12 cellular contexts compared by ENCODE assay signal in genomic region chr1:158002630-158003408, GRCh38. TPM values are rescaled to one million over a fixed set of nuclear protein-coding genes. Genes with fewer than 3 reads are reported as not detected.
DNase-seq lines count a peak whose midpoint lies in the region; TF ChIP-seq lines count a peak whose summit lies in the region.
"Had no signal": no experiment of that assay in that cellular context is flagged by ENCODE, and none has a peak within 500 bp of the region (broad histone marks: within the 10 kb centered on the region; RNA-seq: fewer than 3 reads in every experiment).

No MANE protein-coding gene starts in this region.

- 12% methylated on average over 14 of the region's 14 CpGs for WGBS in smooth muscle cell (ENCODE audit: low lambda C conversion rate)

- no peaks in the 10 kb centered on the region for H3K9me3 ChIP-seq in ascending aorta
- H3K9me3 ChIP-seq in iPS-18a (ENCODE audit: control insufficient read depth, low read depth, low read length) = no peaks in the 10 kb centered on the region
- H3K9me3 ChIP-seq in smooth muscle cell (replicated peaks; ENCODE audit: low read depth) = no peaks in the 10 kb centered on the region
- no peaks in the 10 kb centered on the region for H3K9me3 ChIP-seq in CD4-positive, alpha-beta memory T cell (ENCODE audit: control insufficient read depth in 1 of 2, low read length in 2 of 2)
- H3K9me3 ChIP-seq: ovary had no signal

- POLR2A ChIA-PET in GM10248 (lab: Yijun Ruan, JAX) = no interaction called here
- POLR2A ChIA-PET in CD4-positive, alpha-beta memory T cell (lab: Charles Lee; ENCODE audit: partially characterized antibody) = no interaction called here

- H3K79me2 ChIP-seq in smooth muscle cell (ENCODE audit: low read depth) = peaks cover 87% of the 10 kb centered on the region

- H3K4me1 ChIP-seq in ascending aorta (peaks cover 56 to 90% of the 10 kb centered on the region in 2 donors), iPS-18a (ENCODE audit: control insufficient read depth, low read depth, low read length) (peaks cover 29% of the 10 kb centered on the region), smooth muscle cell (ENCODE audit: low read depth) (peaks cover 79% of the 10 kb centered on the region)
- no peaks in the 10 kb centered on the region for H3K4me1 ChIP-seq in CD4-positive, alpha-beta memory T cell (ENCODE audit: insufficient read depth, low read length)

- H4K20me1 ChIP-seq in smooth muscle cell (ENCODE audit: low read depth) = peaks cover 71% of the 10 kb centered on the region

- H3K36me3 Mint-ChIP-seq in CD4-positive, alpha-beta memory T cell = no peaks in the 10 kb centered on the region

- no peak overlapping the region for H3K4me3 ChIP-seq in H7 (ENCODE audit: insufficient read depth, low read depth, low read length)
- H3K4me3 ChIP-seq in ascending aorta = peak overlapping the region in 1 of 2 donors; percentile 30
- H3K4me3 ChIP-seq in iPS-18a (ENCODE audit: low read length) = no peak overlapping the region
- H3K4me3 ChIP-seq in smooth muscle cell = peak overlapping the region; percentile 20
- no peak overlapping the region for H3K4me3 ChIP-seq in CD4-positive, alpha-beta memory T cell (ENCODE audit: low read length in 2 of 2)
- H3K4me3 ChIP-seq: ovary had no signal

- H3K36me3 ChIP-seq in H7 (replicated peaks; ENCODE audit: control insufficient read depth, insufficient read depth, low read length) (no peaks in the 10 kb centered on the region; the same call in 1 of the 2 replicates), ascending aorta (no peaks in the 10 kb centered on the region), iPS-18a (ENCODE audit: control insufficient read depth, low read depth, low read length) (no peaks in the 10 kb centered on the region), smooth muscle cell (ENCODE audit: low read depth) (no peaks in the 10 kb centered on the region)
- no peaks in the 10 kb centered on the region for H3K36me3 ChIP-seq in CD4-positive, alpha-beta memory T cell (ENCODE audit: insufficient read depth, low read length)
- H3K36me3 ChIP-seq: ovary had no signal

- TF ChIP-seq CTCF in ascending aorta (IDR thresholded peaks at IDR 0.05) (no peak), smooth muscle cell (IDR thresholded peaks at IDR 0.05; ENCODE audit: borderline replicate concordance, insufficient read depth, poor library complexity, severe bottlenecking) (no peak), GM10248 (IDR thresholded peaks at IDR 0.05; ENCODE audit: control extremely low read depth, extremely low read depth, low read depth, missing control alignments) (no peak)

- H3K9me3 Mint-ChIP-seq in CD4-positive, alpha-beta memory T cell = no peaks in the 10 kb centered on the region
- H3K9me3 Mint-ChIP-seq: activated T-helper 2 cell treated with anti-CD3 and anti-CD28 coated beads, Interferon-gamma antibody, Interleukin-2, Interleukin-4, amounts not matched to agents 10 μg/mL and 5 μg/mL and 100 μg/mL, durations not matched to agents 14 hours and 24 hours and 36 hours had no signal

- no peaks in the 10 kb centered on the region for H3K4me1 Mint-ChIP-seq in CD4-positive, alpha-beta memory T cell

- DNase-seq in H7 (peak; percentile 60), ascending aorta (ENCODE audit: low spot score in 2 of 2) (no peak), smooth muscle cell (lab: John Stamatoyannopoulos, UW; ENCODE audit: unreplicated experiment) (no peak), GM10248 (ENCODE audit: extremely low spot score) (no peak), NCI-H2081 (lab: John Stamatoyannopoulos, UW) (no peak)
- DNase-seq in activated CD8-positive, alpha-beta memory T cell treated with anti-CD3 and anti-CD28 coated beads, Interleukin-2, amount 50 U/mL, for 4 hours = no peak
- no peak for DNase-seq in CD4-positive, alpha-beta memory T cell
- DNase-seq: NCI-H1092 treated with DMSO at 0.1 percent for 48 hours; ovary; stimulated activated CD8-positive, alpha-beta memory T cell treated with anti-CD3 and anti-CD28 coated beads, Interleukin-4, amount 100 ng/mL, for 48 hours had no signal

- peaks cover 5 to 28% of the 10 kb centered on the region in 2 donors for H3K27me3 Mint-ChIP-seq in CD4-positive, alpha-beta memory T cell

- peak overlapping the region; percentile 82 for H3K4me2 ChIP-seq in smooth muscle cell

- peaks cover 39% of the 10 kb centered on the region for H3F3A ChIP-seq in smooth muscle cell (ENCODE audit: low read depth)

- H3K27ac Mint-ChIP-seq in CD4-positive, alpha-beta memory T cell = no peak overlapping the region
- H3K27ac Mint-ChIP-seq: activated T-helper 2 cell treated with anti-CD3 and anti-CD28 coated beads, Interferon-gamma antibody, Interleukin-2, Interleukin-4, amounts not matched to agents 10 μg/mL and 5 μg/mL and 100 μg/mL, durations not matched to agents 14 hours and 24 hours and 36 hours had no signal

- intact Hi-C loops in ascending aorta (cut with DNase I) = no loop called here
- intact Hi-C loops in CD4-positive, alpha-beta memory T cell (cut with micrococcal nuclease) = no loop called here

- H3K27ac ChIP-seq in ascending aorta (peak overlapping the region; percentile 92 to 99), iPS-18a (ENCODE audit: low read length) (peak overlapping the region; percentile 4), smooth muscle cell (ENCODE audit: low read depth) (peak overlapping the region; percentile 96)
- H3K27ac ChIP-seq in CD4-positive, alpha-beta memory T cell (ENCODE audit: low read depth, low read length) = no peak overlapping the region

- H3K27me3 ChIP-seq in H7 (ENCODE audit: control insufficient read depth, insufficient read depth, low read length) (no peaks in the 10 kb centered on the region), ascending aorta (no peaks in the 10 kb centered on the region), iPS-18a (ENCODE audit: control insufficient read depth, insufficient read depth, low read length) (no peaks in the 10 kb centered on the region), smooth muscle cell (ENCODE audit: low read depth) (no peaks in the 10 kb centered on the region)
- no peaks in the 10 kb centered on the region for H3K27me3 ChIP-seq in CD4-positive, alpha-beta memory T cell (ENCODE audit: insufficient read depth, low read length)
- H3K27me3 ChIP-seq: ovary had no signal

- H3K9ac ChIP-seq in iPS-18a (ENCODE audit: low read length) (peak overlapping the region; percentile 19), smooth muscle cell (ENCODE audit: low read depth) (peak overlapping the region; percentile 56)

- CTCF ChIA-PET in GM10248 (lab: Yijun Ruan, JAX) = interaction anchor here (1.8 kb wide), 1 partner anchor 11 kb away, joined by 8 read pairs; no protein-coding TSS in a partner anchor
- CTCF ChIA-PET in CD4-positive, alpha-beta memory T cell (lab: Charles Lee; ENCODE audit: partially characterized antibody) = no interaction called here

- no peak overlapping the region for H2AFZ ChIP-seq in smooth muscle cell (ENCODE audit: low read depth)

- H3K4me3 Mint-ChIP-seq in CD4-positive, alpha-beta memory T cell = no peak overlapping the region

RNA-seq across cellular contexts. Expression of gene KIRREL1, which starts 9.4 kb away (rescaled TPM):
- 48.2 and 56.5 TPM in 2 replicates for total RNA-seq in H7 (2014; rRNA removed; shearing (Covaris generic))
- total RNA-seq in ascending aorta (114 TPM), smooth muscle cell (58.4 and 66.6 TPM in 2 replicates)
- 40.9 and 41.2 TPM in 2 replicates for polyA plus RNA-seq in smooth muscle cell
- total RNA-seq in CD4-positive, alpha-beta memory T cell = not detected
- polyA plus RNA-seq in CD4-positive, alpha-beta memory T cell = not detected
- total RNA-seq: activated T-helper 2 cell treated with anti-CD3 and anti-CD28 coated beads, Interferon-gamma antibody, Interleukin-2, Interleukin-4, amounts not matched to agents 10 μg/mL and 5 μg/mL and 100 μg/mL, durations not matched to agents 14 hours and 24 hours and 36 hours had no signal

Comparison
In these comparisons a context has a peak if more than half of its experiments do, and no peak if none do; other contexts are left out.
1. RNA of gene KIRREL1, which starts 9.4 kb away (total RNA-seq): 114 TPM in ascending aorta (single experiment), 58.4 to 66.6 TPM in smooth muscle cell and 48.2 to 56.5 TPM in H7; not detected in CD4-positive, alpha-beta memory T cell; every median in the first group is over 10 times any median in the second.